8 cellular contexts compared by ENCODE assay signal in genomic region chr2:101003278-101003775, GRCh38. TPM values are rescaled to one million over a fixed set of nuclear protein-coding genes. Genes with fewer than 3 reads are reported as not detected.
DNase-seq lines count a peak whose midpoint lies in the region; ATAC-seq, FAIRE-seq and TF ChIP-seq lines count a peak whose summit lies in the region.

No MANE protein-coding gene starts in this region.

- peaks cover 0 to 2% of the 10 kb centered on the region in 2 donors for H3K9me3 Mint-ChIP-seq in activated T-cell treated with anti-CD3 and anti-CD28 coated beads, Interleukin-2, amount 50 U/mL, for 72 hours

- no peaks in the 10 kb centered on the region for H3K27me3 ChIP-seq in thyroid gland

- DNase-seq in activated T-cell treated with anti-CD3 and anti-CD28 coated beads, Interleukin-2, amount 50 U/mL, for 72 hours, result no peak
- no peak for DNase-seq in activated T-cell treated with anti-CD3 and anti-CD28 coated beads, Interleukin-2, amount 50 U/mL, for 48 hours
- peak; percentile 13 for DNase-seq in amniotic epithelial cell (ENCODE audit: low read depth)
- DNase-seq in kidney tubule cell (ENCODE audit: low spot score), result peak; percentile 35
- DNase-seq in thyroid gland, result peak; percentile 46 to 58
- DNase-seq in GF-D8 (lab: John Stamatoyannopoulos, UW), result no peak
- no peak for DNase-seq in middle frontal gyrus (ENCODE audit: extremely low spot score, low spot score)
- DNase-seq in GM19239 (ENCODE audit: insufficient read length, low spot score), result no peak

- H3K36me3 Mint-ChIP-seq in activated T-cell treated with anti-CD3 and anti-CD28 coated beads, Interleukin-2, amount 50 U/mL, for 72 hours (ENCODE audit: insufficient read depth in 2 of 2), result peaks cover 29 to 46% of the 10 kb centered on the region in 2 donors

- H3K4me3 ChIP-seq in thyroid gland (replicated peaks in 1 of 3), result peak overlapping the region; percentile 75 to 91 (median 84)

- no peak for TF ChIP-seq CTCF in thyroid gland (IDR thresholded peaks at IDR 0.05)

- no peaks in the 10 kb centered on the region for H3K27me3 Mint-ChIP-seq in activated T-cell treated with anti-CD3 and anti-CD28 coated beads, Interleukin-2, amount 50 U/mL, for 72 hours (ENCODE audit: low read depth)

- peak overlapping the region; percentile 91 to 95 (median 91) for H3K27ac ChIP-seq in thyroid gland

- peak overlapping the region; percentile 89 to 99 for H3K4me3 Mint-ChIP-seq in activated T-cell treated with anti-CD3 and anti-CD28 coated beads, Interleukin-2, amount 50 U/mL, for 72 hours

- peaks cover 9 to 13% of the 10 kb centered on the region in 2 donors for H3K4me1 ChIP-seq in thyroid gland

- WGBS in thyroid gland, 2 donors, result 28 to 31% methylated on average over 12 of the region's 12 CpGs

- no peak for TF ChIP-seq POLR2A in thyroid gland (IDR thresholded peaks at IDR 0.05)

- H3K9me3 ChIP-seq in thyroid gland, result no peaks in the 10 kb centered on the region

- H3K36me3 ChIP-seq in thyroid gland, result peaks cover 37 to 49% of the 10 kb centered on the region in 2 donors

- intact Hi-C loops in thyroid gland (cut with DNase I), result no loop called here

- FAIRE-seq in GM19239 (lab: Jason Lieb, UNC), result no peak

- no peak for ATAC-seq in activated T-cell treated with anti-CD3 and anti-CD28 coated beads, Interleukin-2, amount 50 U/mL, for 72 hours (replicated peaks in 1 of 2)

- H3K27ac Mint-ChIP-seq in activated T-cell treated with anti-CD3 and anti-CD28 coated beads, Interleukin-2, amount 50 U/mL, for 72 hours, result peak overlapping the region; percentile 90

- peaks cover 65% of the 10 kb centered on the region for H3K4me1 Mint-ChIP-seq in activated T-cell treated with anti-CD3 and anti-CD28 coated beads, Interleukin-2, amount 50 U/mL, for 72 hours (ENCODE audit: low read depth)

RNA-seq across cellular contexts. Expression of gene RPL31, which starts 1.2 kb away (rescaled TPM):
- 1,000 to 10,000 TPM; 1,385 to 1,395 TPM for total RNA-seq in activated T-cell treated with anti-CD3 and anti-CD28 coated beads, Interleukin-2, amount 50 U/mL, for 72 hours
- 1,000 to 10,000 TPM in 1 of 4 donors, 100 to 1,000 TPM in 3; 216 to 1,406 (median 718) TPM for total RNA-seq in thyroid gland

Comparison
In these comparisons a context has a peak if more than half of its experiments do, and no peak if none do; other contexts are left out.
1. DNase-seq: peak in amniotic epithelial cell (single experiment), kidney tubule cell (single experiment) and thyroid gland (2 of 2); none in activated T-cell treated with anti-CD3 and anti-CD28 coated beads, Interleukin-2, amount 50 U/mL, for 72 hours (0 of 2), activated T-cell treated with anti-CD3 and anti-CD28 coated beads, Interleukin-2, amount 50 U/mL, for 48 hours (0 of 2), GF-D8 (single experiment), middle frontal gyrus (single experiment) and GM19239 (single experiment).